ENCODE assay signal across 11 cellular contexts in the genomic region with DNA sequence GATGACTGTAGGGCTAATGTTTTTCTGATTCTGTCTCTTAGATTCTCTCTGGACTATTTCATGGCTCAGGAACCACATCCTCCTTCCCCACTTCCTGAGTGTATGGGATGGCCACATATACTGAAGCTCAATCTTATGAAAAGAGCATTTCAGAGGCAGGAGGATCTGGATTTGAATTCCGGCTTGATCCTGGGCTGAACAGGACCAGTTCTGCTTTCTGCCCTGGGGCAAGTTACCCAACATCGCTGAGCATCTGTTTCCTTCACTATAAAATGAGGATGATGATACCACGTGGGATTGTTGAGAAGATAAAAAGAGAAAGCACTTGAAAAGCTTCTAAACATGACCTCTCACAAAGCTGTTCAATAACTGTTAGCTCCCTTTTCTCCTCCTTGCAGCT.
DNase-seq lines count a peak whose midpoint lies in the region; ATAC-seq and TF ChIP-seq lines count a peak whose summit lies in the region.
"Had no signal": no experiment of that assay in that cellular context is flagged by ENCODE, and none has a peak within 500 bp of the region (broad histone marks: within the 10 kb centered on the region; RNA-seq: fewer than 3 reads in every experiment).

No MANE protein-coding gene starts in this region.

- no peaks in the 10 kb centered on the region for H3K9me3 ChIP-seq in CD8-positive, alpha-beta T cell (ENCODE audit: low read length)
- H3K9me3 ChIP-seq in mesodermal cell (ENCODE audit: control insufficient read depth, low read length) = no peaks in the 10 kb centered on the region
- H3K9me3 ChIP-seq: tibial artery had no signal

- H3K4me3 Mint-ChIP-seq in CD8-positive, alpha-beta T cell = no peak overlapping the region
- peak overlapping the region; percentile 31 for H3K4me3 Mint-ChIP-seq in activated T-helper 2 cell treated with anti-CD3 and anti-CD28 coated beads, Interferon-gamma antibody, Interleukin-2, Interleukin-4, amounts not matched to agents 10 μg/mL and 5 μg/mL and 100 μg/mL, durations not matched to agents 14 hours and 24 hours and 36 hours (ENCODE audit: low read depth)

- no peaks in the 10 kb centered on the region for H3K36me3 ChIP-seq in CD8-positive, alpha-beta T cell (ENCODE audit: insufficient read depth, low read length)
- H3K36me3 ChIP-seq in mesodermal cell (ENCODE audit: control insufficient read depth, insufficient read depth, low read length) = no peaks in the 10 kb centered on the region
- H3K36me3 ChIP-seq: tibial artery had no signal

- H3K9me3 Mint-ChIP-seq in CD8-positive, alpha-beta T cell = no peaks in the 10 kb centered on the region
- no peaks in the 10 kb centered on the region for H3K9me3 Mint-ChIP-seq in activated T-helper 2 cell treated with anti-CD3 and anti-CD28 coated beads, Interferon-gamma antibody, Interleukin-2, Interleukin-4, amounts not matched to agents 10 μg/mL and 5 μg/mL and 100 μg/mL, durations not matched to agents 14 hours and 24 hours and 36 hours

- H3K27ac Mint-ChIP-seq in CD8-positive, alpha-beta T cell = peak overlapping the region; percentile 34
- peak overlapping the region; percentile 98 for H3K27ac Mint-ChIP-seq in activated T-helper 2 cell treated with anti-CD3 and anti-CD28 coated beads, Interferon-gamma antibody, Interleukin-2, Interleukin-4, amounts not matched to agents 10 μg/mL and 5 μg/mL and 100 μg/mL, durations not matched to agents 14 hours and 24 hours and 36 hours

- peaks cover 12% of the 10 kb centered on the region for H3K4me1 ChIP-seq in CD8-positive, alpha-beta T cell (ENCODE audit: insufficient read depth, low read length)
- peaks cover 51% of the 10 kb centered on the region for H3K4me1 ChIP-seq in mesodermal cell (ENCODE audit: control insufficient read depth, insufficient read depth, low read length, poor library complexity, severe bottlenecking)

- no peak overlapping the region for H3K27ac ChIP-seq in CD8-positive, alpha-beta T cell (ENCODE audit: low read depth, low read length)
- peak overlapping the region; percentile 98 for H3K27ac ChIP-seq in mesodermal cell (ENCODE audit: low read depth, low read length, severe bottlenecking)
- H3K27ac ChIP-seq: tibial artery had no signal

- H3K27me3 Mint-ChIP-seq in CD8-positive, alpha-beta T cell (ENCODE audit: low read depth) = peaks cover 2% of the 10 kb centered on the region
- H3K27me3 Mint-ChIP-seq in activated T-helper 2 cell treated with anti-CD3 and anti-CD28 coated beads, Interferon-gamma antibody, Interleukin-2, Interleukin-4, amounts not matched to agents 10 μg/mL and 5 μg/mL and 100 μg/mL, durations not matched to agents 14 hours and 24 hours and 36 hours (ENCODE audit: low read depth) = no peaks in the 10 kb centered on the region

- DNase-seq in CD8-positive, alpha-beta T cell = no peak
- DNase-seq in KBM-7 = peak; percentile 61
- DNase-seq in activated T-helper 2 cell treated with anti-CD3 and anti-CD28 coated beads, Interferon-gamma antibody, Interleukin-2, Interleukin-4, amounts not matched to agents 10 μg/mL and 5 μg/mL and 100 μg/mL, durations not matched to agents 14 hours and 24 hours and 36 hours (ENCODE audit: low spot score) = no peak
- DNase-seq in NCI-H524 treated with DMSO at 0.1 percent for 48 hours (lab: John Stamatoyannopoulos, UW) = no peak
- DNase-seq: kidney glomerular epithelial cell; stimulated activated CD4-positive, alpha-beta T cell treated with anti-CD3 and anti-CD28 coated beads, Interleukin-12 subunit alpha, Interleukin-12 subunit beta, amount 100 ng/mL, for 4 hours had no signal

- no peak for ATAC-seq in CD8-positive, alpha-beta T cell
- ATAC-seq in GM19023 (IDR thresholded peaks at IDR 0.05; ENCODE audit: unreplicated experiment) (no peak), GM19467 (IDR thresholded peaks at IDR 0.05; ENCODE audit: unreplicated experiment) (no peak), GM18505 (IDR thresholded peaks at IDR 0.05; ENCODE audit: unreplicated experiment) (no peak)

- H3K36me3 Mint-ChIP-seq in CD8-positive, alpha-beta T cell = no peaks in the 10 kb centered on the region
- H3K36me3 Mint-ChIP-seq in activated T-helper 2 cell treated with anti-CD3 and anti-CD28 coated beads, Interferon-gamma antibody, Interleukin-2, Interleukin-4, amounts not matched to agents 10 μg/mL and 5 μg/mL and 100 μg/mL, durations not matched to agents 14 hours and 24 hours and 36 hours (ENCODE audit: low read depth) = peaks cover 2% of the 10 kb centered on the region

- TF ChIP-seq CTCF in CD8-positive, alpha-beta T cell (IDR thresholded peaks at IDR 0.05) = no peak

- H3K27me3 ChIP-seq in CD8-positive, alpha-beta T cell (ENCODE audit: insufficient read depth, low read length) = no peaks in the 10 kb centered on the region
- H3K27me3 ChIP-seq: tibial artery had no signal

- TF ChIP-seq POLR2A in GM18505 (IDR thresholded peaks at IDR 0.05; ENCODE audit: borderline replicate concordance, extremely low read depth, insufficient read depth, insufficient read length) = no peak

- in situ Hi-C loops in KBM-7 (cut with MboI; ENCODE audit: low pct_unique_long_range_greater_than_20kb, low sequenced_read_pairs) = no loop called here

- WGBS in mesodermal cell (ENCODE audit: insufficient coverage in 2 of 2), 2 experiments = 90 to 100% methylated on average over 1 to 3 of the region's 3 CpGs

- no peak overlapping the region for H3K4me3 ChIP-seq in CD8-positive, alpha-beta T cell (ENCODE audit: low read depth, low read length)
- no peak overlapping the region for H3K4me3 ChIP-seq in mesodermal cell (ENCODE audit: extremely low read depth, insufficient read depth, low read length, poor library complexity, severe bottlenecking)
- H3K4me3 ChIP-seq: tibial artery had no signal

- CTCF ChIA-PET in CD8-positive, alpha-beta T cell (lab: Charles Lee) = interaction anchor here (1.1 to 2.9 kb wide), 7 partner anchors 10 to 305 kb away, joined by 3 to 12 read pairs (median 5); no protein-coding TSS in a partner anchor

- peaks cover 14% of the 10 kb centered on the region for H3K4me1 Mint-ChIP-seq in CD8-positive, alpha-beta T cell (ENCODE audit: low read depth)
- peaks cover 57% of the 10 kb centered on the region for H3K4me1 Mint-ChIP-seq in activated T-helper 2 cell treated with anti-CD3 and anti-CD28 coated beads, Interferon-gamma antibody, Interleukin-2, Interleukin-4, amounts not matched to agents 10 μg/mL and 5 μg/mL and 100 μg/mL, durations not matched to agents 14 hours and 24 hours and 36 hours (ENCODE audit: low read depth)

- POLR2A ChIA-PET in CD8-positive, alpha-beta T cell (lab: Charles Lee) = interaction anchor here (1.3 kb wide), 2 partner anchors 13 to 241 kb away, joined by 3 read pairs; no protein-coding TSS in a partner anchor

- intact Hi-C loops in CD8-positive, alpha-beta T cell (cut with DNase I, micrococcal nuclease) = no loop called here
- intact Hi-C loops in activated T-helper 2 cell treated with anti-CD3 and anti-CD28 coated beads, Interferon-gamma antibody, Interleukin-2, Interleukin-4, amounts not matched to agents 10 μg/mL and 5 μg/mL and 100 μg/mL, durations not matched to agents 14 hours and 24 hours and 36 hours (cut with micrococcal nuclease) = loop anchor here (1.0 to 2.0 kb wide), 4 partner anchors 10 to 270 kb away; no protein-coding TSS in a partner anchor
